Comparison of ENCODE assay signal across 13 cellular contexts in genomic region chr11:105344938-105345337, GRCh38.
"Had no signal": no experiment of that assay in that cellular context is flagged by ENCODE, and none has a peak within 500 bp of the region (broad histone marks: within the 10 kb centered on the region; RNA-seq: fewer than 3 reads in every experiment).

No MANE protein-coding gene starts in this region.

- H3K4me1 Mint-ChIP-seq: activated CD4-positive, alpha-beta T cell treated with anti-CD3 and anti-CD28 coated beads, Interleukin-2, amount 10 ng/mL, durations not matched to agents 7 days and 5 days; activated naive CD4-positive, alpha-beta T cell treated with anti-CD3 and anti-CD28 coated beads, Interleukin-2, amount 50 U/mL, for 24 hours; central memory CD8-positive, alpha-beta T cell; endodermal cell; naive thymus-derived CD8-positive, alpha-beta T cell had no signal

- H3K27ac ChIP-seq: lower lobe of right lung, neutrophil, stomach, thoracic aorta had no signal

- H3K27me3 Mint-ChIP-seq: activated CD4-positive, alpha-beta T cell treated with anti-CD3 and anti-CD28 coated beads, Interleukin-2, amount 10 ng/mL, durations not matched to agents 7 days and 5 days; activated naive CD4-positive, alpha-beta T cell treated with anti-CD3 and anti-CD28 coated beads, Interleukin-2, amount 50 U/mL, for 24 hours had no signal

- H3K27me3 ChIP-seq: neutrophil, stomach had no signal

- H3K27ac Mint-ChIP-seq: activated CD4-positive, alpha-beta T cell treated with anti-CD3 and anti-CD28 coated beads, Interleukin-2, amount 10 ng/mL, durations not matched to agents 7 days and 5 days; activated naive CD4-positive, alpha-beta T cell treated with anti-CD3 and anti-CD28 coated beads, Interleukin-2, amount 50 U/mL, for 24 hours; activated T-helper 2 cell treated with anti-CD3 and anti-CD28 coated beads, Interferon-gamma antibody, Interleukin-2, Interleukin-4, amounts not matched to agents 10 μg/mL and 5 μg/mL and 100 μg/mL, durations not matched to agents 14 hours and 24 hours and 36 hours; endodermal cell; naive thymus-derived CD8-positive, alpha-beta T cell had no signal

- DNase-seq: activated CD4-positive, alpha-beta T cell treated with anti-CD3 and anti-CD28 coated beads, Interleukin-2, amount 10 ng/mL, durations not matched to agents 7 days and 5 days; activated CD4-positive, CD25-positive, alpha-beta regulatory T cell; endodermal cell; lower lobe of right lung; mucosa of descending colon; naive thymus-derived CD8-positive, alpha-beta T cell; small intestine; stomach had no signal

- H3K4me3 Mint-ChIP-seq: activated CD4-positive, alpha-beta T cell treated with anti-CD3 and anti-CD28 coated beads, Interleukin-2, amount 10 ng/mL, durations not matched to agents 7 days and 5 days; activated naive CD4-positive, alpha-beta T cell treated with anti-CD3 and anti-CD28 coated beads, Interleukin-2, amount 50 U/mL, for 24 hours; central memory CD8-positive, alpha-beta T cell; endodermal cell; naive thymus-derived CD8-positive, alpha-beta T cell had no signal

- H3K36me3 ChIP-seq: lower lobe of right lung, neutrophil, stomach, thoracic aorta had no signal

- H3K4me3 ChIP-seq: lower lobe of right lung, mucosa of descending colon, stomach, thoracic aorta had no signal

- H3K4me1 ChIP-seq: lower lobe of right lung, stomach had no signal

- H3K9me3 ChIP-seq: lower lobe of right lung, neutrophil, thoracic aorta had no signal

- H3K9me3 Mint-ChIP-seq: activated CD4-positive, alpha-beta T cell treated with anti-CD3 and anti-CD28 coated beads, Interleukin-2, amount 10 ng/mL, durations not matched to agents 7 days and 5 days; central memory CD8-positive, alpha-beta T cell had no signal
